In the genomic region with DNA sequence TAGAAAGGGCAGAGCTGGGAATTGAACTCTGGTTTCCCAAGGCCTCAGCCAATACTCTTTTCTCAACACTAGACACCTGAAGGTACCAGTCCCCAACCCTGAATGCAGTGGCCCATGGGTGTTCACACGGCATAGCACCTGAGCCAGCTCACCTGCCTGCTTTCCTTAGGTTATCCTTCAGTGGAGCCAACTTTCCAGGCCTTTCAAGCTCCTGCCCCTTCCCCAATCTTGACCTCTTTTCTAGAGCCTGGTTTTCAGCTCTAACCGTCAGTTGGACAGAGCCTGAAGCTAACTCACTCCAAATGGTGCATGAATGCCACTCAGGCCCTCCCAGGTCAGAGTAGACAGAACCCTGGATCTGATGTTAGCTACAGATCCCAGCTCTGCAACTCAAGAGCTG, we compare ENCODE assay signal across 24 cellular contexts.
"Had no signal": no experiment of that assay in that cellular context is flagged by ENCODE, and none has a peak within 500 bp of the region (broad histone marks: within the 10 kb centered on the region; RNA-seq: fewer than 3 reads in every experiment).

No MANE protein-coding gene starts in this region.

- H3K9me3 ChIP-seq: body of pancreas, Peyer's patch, SJCRH30, SK-N-SH had no signal

- H3K27me3 ChIP-seq: body of pancreas, Peyer's patch, SJCRH30 had no signal

- H3K9ac ChIP-seq: SK-N-SH had no signal

- H3K27ac ChIP-seq: body of pancreas, Peyer's patch, RWPE1, SJCRH30, VCaP had no signal

- ATAC-seq: body of pancreas had no signal

- H3K4me2 ChIP-seq: SK-N-SH had no signal

- H3K4me3 ChIP-seq: body of pancreas, Peyer's patch, SJCRH30 had no signal

- FAIRE-seq: bronchial epithelial cell had no signal

- DNase-seq: activated CD4-positive, alpha-beta memory T cell treated with anti-CD3 and anti-CD28 coated beads for 36 hours; activated CD4-positive, alpha-beta T cell treated with anti-CD3 and anti-CD28 coated beads, Interleukin-2, amount 10 ng/mL, durations not matched to agents 7 days and 5 days; activated CD4-positive, CD25-positive, alpha-beta regulatory T cell; activated effector memory CD4-positive, alpha-beta T cell treated with Interleukin-2 at 50 U/mL for 16 hours; activated naive CD4-positive, alpha-beta T cell; activated T-cell treated with anti-CD3 and anti-CD28 coated beads, Interleukin-2, amount 50 U/mL, for 24 hours; aorta; body of pancreas; central memory CD4-positive, alpha-beta T cell; NCI-H1092; NCI-H1417; NCI-H1930; NCI-H2171 treated with DMSO at 0.1 percent for 48 hours; NCI-H226; NCI-H510A; NCI-H526 treated with DMSO at 0.1 percent for 48 hours; Peyer's patch; Right ventricle myocardium superior; SJCRH30; SK-N-SH; T-helper 1 cell had no signal

- H3K36me3 ChIP-seq: Peyer's patch, SJCRH30 had no signal

- H3K4me1 ChIP-seq: body of pancreas, Peyer's patch, SJCRH30 had no signal
